ENCODE assay signal across 10 cellular contexts in the genomic region with DNA sequence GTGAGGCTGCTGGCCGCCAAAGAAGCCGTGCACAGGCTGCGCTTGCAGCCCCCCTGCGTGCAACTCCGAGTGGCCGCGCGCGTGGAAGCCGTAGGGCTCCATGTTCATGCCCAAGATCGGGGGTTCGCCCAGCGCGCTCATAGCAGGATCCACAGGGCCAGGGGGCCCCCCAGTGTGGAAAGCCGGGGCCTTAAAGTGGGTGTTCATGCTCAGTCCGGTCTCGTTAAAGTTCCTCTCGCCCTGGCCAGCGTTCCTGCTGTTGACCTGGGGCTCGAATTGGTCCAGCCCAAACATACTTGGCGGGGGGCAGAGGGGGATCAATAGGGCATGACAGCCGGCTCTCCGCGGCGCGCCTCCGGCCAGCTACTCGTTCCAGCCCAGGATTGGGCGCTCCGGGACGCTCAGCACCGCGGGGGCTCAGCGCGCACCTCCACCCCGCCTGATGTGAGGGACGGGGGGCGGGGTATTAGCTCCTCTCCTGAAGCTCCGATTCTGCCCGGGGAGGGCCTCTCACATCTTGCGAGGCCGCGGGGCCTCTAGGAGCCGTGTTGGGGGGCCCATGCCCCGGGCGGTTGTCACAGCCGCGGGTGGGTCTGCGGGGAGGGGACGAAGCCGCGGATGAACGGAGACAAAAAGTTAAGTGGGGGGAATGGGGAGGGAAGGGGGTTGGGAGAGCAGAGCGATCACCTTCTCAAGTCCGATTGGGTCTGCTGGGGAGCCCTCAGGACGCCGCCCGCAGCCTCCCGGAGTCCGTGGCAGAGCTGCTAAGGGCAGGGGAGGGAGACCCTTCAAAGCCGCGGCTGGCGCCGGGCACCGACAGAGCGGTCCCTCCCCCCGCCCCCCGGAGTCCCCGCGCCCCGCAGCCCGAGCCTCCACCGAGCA. TPM values are rescaled to one million over a fixed set of nuclear protein-coding genes. Genes with fewer than 3 reads are reported as not detected.
DNase-seq lines count a peak whose midpoint lies in the region; TF ChIP-seq lines count a peak whose summit lies in the region.
"Had no signal": no experiment of that assay in that cellular context is flagged by ENCODE, and none has a peak within 500 bp of the region (broad histone marks: within the 10 kb centered on the region; RNA-seq: fewer than 3 reads in every experiment).

No MANE protein-coding gene starts in this region.

- peak overlapping the region; percentile 78 to 84 (median 82) for H3K4me3 ChIP-seq in breast epithelium
- H3K4me3 ChIP-seq in thymus (ENCODE audit: low read length), result peak overlapping the region; percentile 59

- H3K27ac ChIP-seq in breast epithelium (peak overlapping the region in 1 of 2 donors; percentile 67), layer of hippocampus (ENCODE audit: low read depth, low read length) (peak overlapping the region; percentile 57), thymus (ENCODE audit: low read depth) (no peak overlapping the region)

- TF ChIP-seq CTCF in breast epithelium (IDR thresholded peaks at IDR 0.05), result no peak

- H3K36me3 ChIP-seq in breast epithelium (no peaks in the 10 kb centered on the region), thymus (ENCODE audit: control insufficient read depth, insufficient read depth) (no peaks in the 10 kb centered on the region)

- intact Hi-C loops in breast epithelium (cut with DNase I; ENCODE audit: low total_unique reads), result no loop called here

- DNase-seq in NCI-H345 treated with DMSO at 0.1 percent for 48 hours (lab: John Stamatoyannopoulos, UW; ENCODE audit: unreplicated experiment) (peak; percentile 4), NCI-H345 (lab: John Stamatoyannopoulos, UW) (no peak), breast epithelium (ENCODE audit: low spot score in 2 of 2) (no peak), NCI-H2029 (lab: John Stamatoyannopoulos, UW) (no peak), NCI-H2081 (lab: John Stamatoyannopoulos, UW) (no peak)
- DNase-seq in activated CD4-positive, CD25-positive, alpha-beta regulatory T cell treated with anti-CD3 and anti-CD28 coated beads, Interleukin-2, amount 50 U/mL, for 72 hours, result no peak
- DNase-seq: cortex of kidney, KG1 had no signal

- WGBS in thymus, result 9% methylated on average over 73 of the region's 73 CpGs

- H3K9me3 ChIP-seq in breast epithelium, result no peaks in the 10 kb centered on the region
- no peaks in the 10 kb centered on the region for H3K9me3 ChIP-seq in thymus (ENCODE audit: control insufficient read depth)

- H3K27me3 ChIP-seq in breast epithelium (peaks cover 0 to 22% of the 10 kb centered on the region in 2 donors), layer of hippocampus (ENCODE audit: control insufficient read depth, insufficient read depth, low read length) (no peaks in the 10 kb centered on the region), thymus (ENCODE audit: control insufficient read depth, insufficient read depth) (peaks cover 37% of the 10 kb centered on the region)

- peaks cover 0 to 5% of the 10 kb centered on the region in 2 donors for H3K4me1 ChIP-seq in breast epithelium
- peaks cover 4% of the 10 kb centered on the region for H3K4me1 ChIP-seq in thymus (ENCODE audit: control insufficient read depth, insufficient read depth, low read length)

- no peak for TF ChIP-seq POLR2A in breast epithelium (IDR thresholded peaks at IDR 0.05)

RNA-seq across cellular contexts. Expression of gene MN1, which starts 1.1 kb away (rescaled TPM):
- 1 to 10 TPM; 2.0 to 4.7 (median 3.2) TPM for total RNA-seq in breast epithelium
- 1.4 TPM for polyA plus RNA-seq in thymus
